In the genomic region with DNA sequence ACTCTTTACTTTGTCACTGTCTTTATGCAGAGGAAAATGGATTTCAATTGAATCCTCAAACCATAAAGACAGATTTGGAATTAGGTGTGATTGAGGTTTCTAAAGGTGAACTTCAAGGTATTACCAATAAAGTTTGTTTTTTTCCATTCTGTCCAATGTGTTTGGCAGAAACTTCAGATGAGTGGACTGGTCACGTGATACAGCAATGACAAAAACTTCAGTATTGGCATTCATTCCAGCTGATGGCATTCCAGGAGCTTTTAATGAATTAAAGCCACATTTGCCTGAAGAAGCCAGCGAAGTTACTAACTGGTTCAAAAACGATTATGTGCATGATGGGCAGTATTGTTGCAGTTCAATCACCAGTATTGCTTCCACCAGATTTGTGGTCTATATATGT, we compare ENCODE assay signal across 19 cellular contexts. TPM values are rescaled to one million over a fixed set of nuclear protein-coding genes. Genes with fewer than 3 reads are reported as not detected.
A peak's percentile ranks its signal among the peaks of the same experiment; 100 is the strongest.
DNase-seq lines count a peak whose midpoint lies in the region; ATAC-seq, FAIRE-seq and TF ChIP-seq lines count a peak whose summit lies in the region.
"Had no signal": no experiment of that assay in that cellular context is flagged by ENCODE, and none has a peak within 500 bp of the region (broad histone marks: within the 10 kb centered on the region; RNA-seq: fewer than 3 reads in every experiment).

No MANE protein-coding gene starts in this region.

- H3K4me3 ChIP-seq in A549 = no peak overlapping the region
- no peak overlapping the region for H3K4me3 ChIP-seq in GM12878
- H3K4me3 ChIP-seq in transverse colon = no peak overlapping the region
- H3K4me3 ChIP-seq: MG63, SK-N-MC had no signal

- H3K9me3 ChIP-seq in A549 (no peaks in the 10 kb centered on the region), GM12878 (replicated peaks; ENCODE audit: control insufficient read depth, insufficient read depth, low read length) (no peaks in the 10 kb centered on the region), transverse colon (no peaks in the 10 kb centered on the region)
- H3K9me3 ChIP-seq: MG63 had no signal

- H3K4me1 Mint-ChIP-seq in HFFc6 (ENCODE audit: low read depth) = peaks cover 58% of the 10 kb centered on the region

- H3K27ac Mint-ChIP-seq in HFFc6 = no peak overlapping the region

- no peak for TF ChIP-seq EP300 in A549 (IDR thresholded peaks at IDR 0.05)
- no peak for TF ChIP-seq EP300 in GM12878 (IDR thresholded peaks at IDR 0.05; ENCODE audit: borderline replicate concordance in 1 of 2, control insufficient read depth in 1 of 2, low read depth in 2 of 2, low read length in 2 of 2)
- no peak for TF ChIP-seq EP300 in transverse colon (IDR thresholded peaks at IDR 0.05; ENCODE audit: low read depth)

- TF ChIP-seq RAD21 in A549 (conservative IDR thresholded peaks at IDR 0.05 in 1 of 2, IDR thresholded peaks at IDR 0.05 in 1 of 2) (no peak), GM12878 (IDR thresholded peaks at IDR 0.05; ENCODE audit: insufficient read depth, low read depth, low read length) (no peak)

- POLR2A ChIA-PET in A549 (lab: Yijun Ruan, JAX) = no interaction called here
- POLR2A ChIA-PET in GM12878 (lab: Charles Lee) = no interaction called here

- TF ChIP-seq CTCF in A549 (IDR thresholded peaks at IDR 0.05) (no peak), HFFc6 (IDR thresholded peaks at IDR 0.05) (peak; percentile 15; the same call in 1 of the 2 replicates), GM12878 (IDR thresholded peaks at IDR 0.05 in 2 of 3, conservative IDR thresholded peaks at IDR 0.05 in 1 of 3; ENCODE audit: control insufficient read depth in 2 of 3, extremely low read depth in 1 of 3, insufficient read depth in 1 of 3, low read depth in 3 of 3, low read length in 3 of 3) (no peak), transverse colon (IDR thresholded peaks at IDR 0.05) (no peak)

- BruUV-seq in GM12878 (replicated peaks; lab: Mats Ljungman, UMichigan) = no TSS peak

- H3K4me2 ChIP-seq in A549 (no peak overlapping the region), GM12878 (ENCODE audit: control insufficient read depth, insufficient read depth) (no peak overlapping the region)
- H3K4me2 ChIP-seq: KMS-11 had no signal

- SMC1A ChIA-PET in GM12878 (lab: Charles Lee; ENCODE audit: uncharacterized antibody, unreplicated experiment) = interaction anchor here (1.2 kb wide), 1 partner anchor 24 kb away, joined by 3 read pairs; no protein-coding TSS in a partner anchor

- 7% methylated on average over 3 of the region's 3 CpGs for WGBS in A549 (ENCODE audit: missing lambda C conversion rate)
- WGBS in GM12878 (ENCODE audit: insufficient coverage, insufficient replicate concordance, low lambda C conversion rate, missing lambda C conversion rate) = 7% methylated on average over 3 of the region's 3 CpGs
- 71% methylated on average over 3 of the region's 3 CpGs; no CpG with 5 or more reads in 1 of the 2 donors for WGBS in transverse colon (ENCODE audit: low coverage in 1 of 2), 2 donors

- no peak for DNase-seq in A549 (ENCODE audit: low read depth in 1 of 2, low spot score in 1 of 2)
- no peak for DNase-seq in HFFc6
- DNase-seq in GM12878 (ENCODE audit: low read depth, low spot score) = no peak
- DNase-seq in fibroblast of peridontal ligament (ENCODE audit: extremely low read depth) = peak; percentile 24
- no peak for DNase-seq in ureter (ENCODE audit: low spot score)
- DNase-seq in DMS53 (lab: John Stamatoyannopoulos, UW) = no peak
- no peak for DNase-seq in transverse colon
- DNase-seq in stimulated activated CD4-positive, alpha-beta T cell treated with anti-CD3 and anti-CD28 coated beads, Interleukin-1b, Interleukin-23, amount 100 ng/mL, for 48 hours = no peak
- DNase-seq: 8988T, C1 segment of cervical spinal cord, DMS153, MG63, NCI-H1105, NCI-H1694, NCI-H2227 treated with DMSO at 0.1 percent for 48 hours, Right ventricle myocardium superior had no signal

- no peak for FAIRE-seq in A549 (lab: Jason Lieb, UNC)
- FAIRE-seq in GM12878 (lab: Jason Lieb, UNC) = no peak
- FAIRE-seq: RCC 7860 had no signal

- H4K20me1 ChIP-seq in GM12878 (ENCODE audit: control insufficient read depth, insufficient read depth) = no peaks in the 10 kb centered on the region

- no peaks in the 10 kb centered on the region for H3K79me2 ChIP-seq in GM12878 (ENCODE audit: control insufficient read depth, insufficient read depth, low read length)

- no peaks in the 10 kb centered on the region for H3K36me3 ChIP-seq in GM12878 (ENCODE audit: control insufficient read depth in 2 of 2, insufficient read depth in 2 of 2, low read length in 1 of 2)
- H3K36me3 ChIP-seq in transverse colon = no peaks in the 10 kb centered on the region
- H3K36me3 ChIP-seq: MG63 had no signal

- H3K9ac ChIP-seq in GM12878 (ENCODE audit: control insufficient read depth, insufficient read depth, low read length) = no peak overlapping the region
- H3K9ac ChIP-seq: KMS-11 had no signal

- H3K36me3 Mint-ChIP-seq in HFFc6 (ENCODE audit: low read depth) = peaks cover 7% of the 10 kb centered on the region; the same call in 1 of the 2 replicates

- peaks cover 0 to 2% of the 10 kb centered on the region in 2 experiments; a peak in 1 of 4 replicates for H3K27me3 ChIP-seq in GM12878 (replicated peaks in 1 of 2; ENCODE audit: control insufficient read depth in 2 of 2, insufficient read depth in 2 of 2, low read length in 1 of 2)
- no peaks in the 10 kb centered on the region for H3K27me3 ChIP-seq in transverse colon
- H3K27me3 ChIP-seq: MG63 had no signal

- TF ChIP-seq POLR2A in A549 (IDR thresholded peaks at IDR 0.05; ENCODE audit: low read length) (no peak), GM12878 (IDR thresholded peaks at IDR 0.05; ENCODE audit: low read depth, low read length) (no peak), transverse colon (IDR thresholded peaks at IDR 0.05) (no peak)

- H3K4me1 ChIP-seq in A549 = no peaks in the 10 kb centered on the region
- H3K4me1 ChIP-seq in GM12878 (ENCODE audit: control insufficient read depth, insufficient read depth, low read length) = no peaks in the 10 kb centered on the region
- H3K4me1 ChIP-seq in transverse colon = peaks cover 0 to 2% (median 0%) of the 10 kb centered on the region in 4 donors

- no peak overlapping the region for H3K27ac ChIP-seq in A549
- H3K27ac ChIP-seq in GM12878 (ENCODE audit: control insufficient read depth, insufficient read depth) = no peak overlapping the region
- no peak overlapping the region for H3K27ac ChIP-seq in transverse colon
- H3K27ac ChIP-seq: KMS-11, SK-N-MC had no signal

- in situ Hi-C loops in GM12878 (cut with MboI) = no loop called here
- in situ Hi-C loops in transverse colon (cut with MboI; ENCODE audit: low pct_ligation_motif_present in 1 of 4, low pct_unique_long_range_greater_than_20kb in 1 of 4, low sequenced_read_pairs in 3 of 4) = no loop called here

- ATAC-seq in A549 (no peak), GM12878 (no peak)

- H3K4me3 Mint-ChIP-seq in HFFc6 = no peak overlapping the region

- no peaks in the 10 kb centered on the region for H3K27me3 Mint-ChIP-seq in HFFc6 (ENCODE audit: insufficient read depth)

- CTCF ChIA-PET in A549 (lab: Yijun Ruan, JAX) = no interaction called here
- CTCF ChIA-PET in GM12878 (lab: Yijun Ruan, JAX) = interaction anchor here (0.6 to 1.9 kb wide), 2 partner anchors 10 to 24 kb away, joined by 3 to 7 read pairs; no protein-coding TSS in a partner anchor

- intact Hi-C loops in GM12878 (cut with micrococcal nuclease; ENCODE audit: unreplicated experiment) = no loop called here
- intact Hi-C loops in transverse colon (cut with DNase I; ENCODE audit: low total_unique reads) = loop anchor here (10.0 kb wide), 1 partner anchor 71 kb away; no protein-coding TSS in a partner anchor

- no peaks in the 10 kb centered on the region for H3K9me3 Mint-ChIP-seq in HFFc6

- no peak overlapping the region for H2AFZ ChIP-seq in GM12878 (ENCODE audit: control insufficient read depth, low read depth, low read length)

- RAD21 ChIA-PET in GM12878 (lab: Charles Lee; ENCODE audit: unreplicated experiment) = no interaction called here

TF ChIP-seq in A549, 52 proteins besides CTCF, POLR2A, EP300 and RAD21 (continues in another document):
- no peak for TF ChIP-seq JUNB (IDR thresholded peaks at IDR 0.05)

TF ChIP-seq in GM12878, 131 proteins besides CTCF, POLR2A, EP300 and RAD21 (continues in another document):
- TF ChIP-seq, protein P1, sequence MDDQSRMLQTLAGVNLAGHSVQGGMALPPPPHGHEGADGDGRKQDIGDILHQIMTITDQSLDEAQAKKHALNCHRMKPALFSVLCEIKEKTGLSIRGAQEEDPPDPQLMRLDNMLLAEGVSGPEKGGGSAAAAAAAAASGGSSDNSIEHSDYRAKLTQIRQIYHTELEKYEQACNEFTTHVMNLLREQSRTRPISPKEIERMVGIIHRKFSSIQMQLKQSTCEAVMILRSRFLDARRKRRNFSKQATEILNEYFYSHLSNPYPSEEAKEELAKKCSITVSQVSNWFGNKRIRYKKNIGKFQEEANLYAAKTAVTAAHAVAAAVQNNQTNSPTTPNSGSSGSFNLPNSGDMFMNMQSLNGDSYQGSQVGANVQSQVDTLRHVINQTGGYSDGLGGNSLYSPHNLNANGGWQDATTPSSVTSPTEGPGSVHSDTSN (IDR thresholded peaks at IDR 0.05; ENCODE audit: insufficient replicate concordance, low read depth, low read length) = no peak

RNA-seq across cellular contexts. Expression of a gene that starts 4.5 kb away (rescaled TPM):
- 0.11 and 0.18 TPM in 2 replicates for polyA plus RNA-seq in A549 (2011; rRNA removed)
- not detected in 2 replicates for polyA plus RNA-seq in A549 (2012; cell fraction: cytosol; rRNA removed)
- 0.02 TPM in 1 of 2 replicates, not detected in the other for polyA plus RNA-seq in A549 (2012; cell fraction: nucleus; rRNA removed)
- not detected in 3 replicates for polyA plus RNA-seq in A549 (2017; fragmentation: RNase III; extraction: RNeasy Plus Mini Kit Qiagen cat#74134 plus additional on column Dnase treatment)
- polyA minus RNA-seq in A549 (2011; rRNA and poly(A)+ RNA removed) = 0.08 and 0.34 TPM in 2 replicates
- total RNA-seq in HFFc6 (2021; fragmentation: NEBNext Ultra II Directional; extraction: Animal tissue kit (Norgen Biotek cat#: 25700)) = 100 to 1,000 TPM in 3 of 6 experiments, 10 to 100 TPM in 3; 31.5 to 133 (median 101) TPM
- total RNA-seq in GM12878 (2013; cell fraction: nucleolus; rRNA removed) = not detected in 2 replicates
- not detected in 2 replicates for total RNA-seq in GM12878 (2014; rRNA removed)
- total RNA-seq in GM12878 (2014; rRNA removed; fragmentation: Illumina TruSeq; extraction: Trizol) = not detected in 2 replicates
- 0.05 TPM in 1 of 2 replicates, not detected in the other for total RNA-seq in GM12878 (2021)
- not detected for polyA plus RNA-seq in GM12878 (2011; ENCODE audit: low read depth)
- polyA plus RNA-seq in GM12878 (2011; rRNA removed) = not detected in 2 replicates
- polyA plus RNA-seq in GM12878 (2011; cell fraction: cytosol; rRNA removed) = not detected in 2 replicates
- not detected in 2 replicates for polyA plus RNA-seq in GM12878 (2011; cell fraction: nucleus; rRNA removed)
- polyA plus RNA-seq in GM12878 (2012) = not detected in 2 replicates
- polyA plus RNA-seq in GM12878 (2014; fragmentation: Illumina TruSeq; extraction: Trizol) = not detected in 2 replicates
- polyA plus RNA-seq in GM12878 (2014; fragmentation: Nextera tagmentation; extraction: Ambion mirVana) = not detected
- not detected in 2 replicates for polyA plus RNA-seq in GM12878 (2014; rRNA removed)
- polyA plus RNA-seq in GM12878 (2016; fragmentation: Nextera tagmentation; extraction: Ambion mirVana) = not detected
- polyA minus RNA-seq in GM12878 (2011; rRNA and poly(A)+ RNA removed) = not detected in 2 replicates
- not detected in 2 replicates for polyA minus RNA-seq in GM12878 (2011; cell fraction: cytosol; rRNA and poly(A)+ RNA removed)
- not detected in 2 replicates for polyA minus RNA-seq in GM12878 (2011; cell fraction: nucleus; rRNA and poly(A)+ RNA removed)
- 16.4 TPM for total RNA-seq in ureter
- 10 to 100 TPM in 2 of 4 donors, 1 to 10 TPM in 2; 4.5 to 45.2 (median 13.9) TPM for total RNA-seq in transverse colon

Comparison
In these comparisons a context has a peak if more than half of its experiments do, and no peak if none do; other contexts are left out.
1. RNA of a gene that starts 4.5 kb away (total RNA-seq): 31.5 to 133 TPM in HFFc6, 4.5 to 45.2 TPM in transverse colon and 16.4 TPM in ureter (single experiment); 0.05 TPM in GM12878; every median in the first group is over 4 times any median in the second.